In genomic region chr11:26905368-26905767, GRCh38 we compare ENCODE assay signal across 16 cellular contexts.
A peak's percentile ranks its signal among the peaks of the same experiment; 100 is the strongest.
DNase-seq lines count a peak whose midpoint lies in the region; ATAC-seq, FAIRE-seq and TF ChIP-seq lines count a peak whose summit lies in the region.
"Had no signal": no experiment of that assay in that cellular context is flagged by ENCODE, and none has a peak within 500 bp of the region (broad histone marks: within the 10 kb centered on the region; RNA-seq: fewer than 3 reads in every experiment).

No MANE protein-coding gene starts in this region.

- DNase-seq in AG20443 (ENCODE audit: low spot score) (peak; percentile 60), HT1080 (ENCODE audit: low read depth) (peak; percentile 6), astrocyte of the hippocampus (ENCODE audit: low read depth, low spot score) (peak; percentile 18), iPS-NIHi11 (ENCODE audit: low spot score) (peak; percentile 6), GM12892 (ENCODE audit: insufficient read length) (no peak), UCSD-AML1 (lab: John Stamatoyannopoulos, UW; ENCODE audit: unreplicated experiment) (no peak), GM13976 (ENCODE audit: low spot score) (no peak)
- DNase-seq: activated naive CD8-positive, alpha-beta T cell treated with anti-CD3 and anti-CD28 coated beads, Interleukin-2, amount 10 ng/mL, durations not matched to agents 7 days and 5 days; CD4-positive, CD25-positive, alpha-beta regulatory T cell; effector memory CD8-positive, alpha-beta T cell; MG63; NCI-H774; right lobe of liver; T-helper 2 cell had no signal

- in situ Hi-C loops in GM13976 (cut with MboI; ENCODE audit: low sequenced_read_pairs, unreplicated experiment) = no loop called here

- TF ChIP-seq CTCF in GM13976 (IDR thresholded peaks at IDR 0.05; ENCODE audit: borderline replicate concordance, control extremely low read depth, extremely low read depth, insufficient read depth, missing control alignments) = no peak

- FAIRE-seq in GM12892 (lab: Jason Lieb, UNC) = no peak

- no peak for ATAC-seq in HG03469 (IDR thresholded peaks at IDR 0.05; ENCODE audit: unreplicated experiment)
- ATAC-seq: effector memory CD8-positive, alpha-beta T cell; HCT116; right lobe of liver had no signal

- TF ChIP-seq POLR2A in GM12892 (IDR thresholded peaks at IDR 0.05; ENCODE audit: low read depth, low read length) = no peak

Comparison
In these comparisons a context has a peak if more than half of its experiments do, and no peak if none do; other contexts are left out.
1. DNase-seq: peak in AG20443 (single experiment), HT1080 (single experiment), astrocyte of the hippocampus (single experiment) and iPS-NIHi11 (single experiment); none in GM12892 (single experiment), UCSD-AML1 (single experiment) and GM13976 (single experiment).